ENCODE assay signal across 8 cellular contexts in genomic region chr2:64606495-64607363, GRCh38. TPM values are rescaled to one million over a fixed set of nuclear protein-coding genes. Genes with fewer than 3 reads are reported as not detected.
A peak's percentile ranks its signal among the peaks of the same experiment; 100 is the strongest.
DNase-seq lines count a peak whose midpoint lies in the region; ATAC-seq and TF ChIP-seq lines count a peak whose summit lies in the region.

No MANE protein-coding gene starts in this region.

- ATAC-seq in HG03432 (IDR thresholded peaks at IDR 0.05; ENCODE audit: unreplicated experiment) (peak; percentile 87), activated B cell treated with CpG ODN at 0.5 μM for 24 hours (ENCODE audit: low read depth) (peak; percentile 92), lung (ENCODE audit: insufficient read depth, low FRiP score) (peak; percentile 68)

- H3K36me3 ChIP-seq in lung (ENCODE audit: control insufficient read depth in 2 of 2, insufficient read depth in 2 of 2, low read length in 2 of 2), result no peaks in the 10 kb centered on the region

- no peak overlapping the region for H3K27ac ChIP-seq in lung (ENCODE audit: low read depth in 1 of 2, low read length in 1 of 2)

- no peaks in the 10 kb centered on the region for H3K27me3 Mint-ChIP-seq in activated B cell treated with CpG ODN at 0.5 μM for 24 hours
- H3K27me3 Mint-ChIP-seq in chondrocyte (ENCODE audit: low read depth), result no peaks in the 10 kb centered on the region

- CTCF ChIA-PET in activated B cell treated with CpG ODN at 0.5 μM for 24 hours (lab: Charles Lee), result interaction anchor here (0.7 to 3.9 kb wide), 11 partner anchors 11 to 276 kb away, joined by 3 to 24 read pairs (median 4); no protein-coding TSS in a partner anchor

- POLR2A ChIA-PET in activated B cell treated with CpG ODN at 0.5 μM for 24 hours (lab: Charles Lee), result interaction anchor here (0.6 to 5.7 kb wide), 26 partner anchors 10 to 449 kb away, joined by 3 to 59 read pairs (median 4); partner anchors contain the start of gene SERTAD2

- TF ChIP-seq CTCF in activated B cell treated with CpG ODN at 0.5 μM for 24 hours (IDR thresholded peaks at IDR 0.05) (no peak), chondrocyte (IDR thresholded peaks at IDR 0.05) (no peak), lung (IDR thresholded peaks at IDR 0.05; ENCODE audit: control extremely low read depth, extremely low read depth) (no peak)

- no peaks in the 10 kb centered on the region for H3K9me3 Mint-ChIP-seq in activated B cell treated with CpG ODN at 0.5 μM for 24 hours
- H3K9me3 Mint-ChIP-seq in chondrocyte (ENCODE audit: low read depth), result peaks cover 11% of the 10 kb centered on the region

- H3K4me3 ChIP-seq in lung, result no peak overlapping the region

- H3K4me1 ChIP-seq in lung (ENCODE audit: control insufficient read depth in 2 of 2, insufficient read depth in 2 of 2, low read length in 2 of 2), result no peaks in the 10 kb centered on the region

- H3K36me3 Mint-ChIP-seq in activated B cell treated with CpG ODN at 0.5 μM for 24 hours (ENCODE audit: low read depth), result no peaks in the 10 kb centered on the region
- H3K36me3 Mint-ChIP-seq in chondrocyte (ENCODE audit: low read depth), result no peaks in the 10 kb centered on the region

- DNase-seq in AG20443 (ENCODE audit: low spot score) (peak; percentile 94), GM19240 (ENCODE audit: insufficient read length, low spot score) (peak; percentile 96), activated B cell treated with CpG ODN at 0.5 μM for 24 hours (peak; percentile 69), chondrocyte (ENCODE audit: low spot score) (peak; percentile 87), lung (ENCODE audit: low spot score) (peak; percentile 75), cerebellar cortex (ENCODE audit: low spot score) (no peak)
- DNase-seq in stimulated activated CD8-positive, alpha-beta memory T cell treated with anti-CD3 and anti-CD28 coated beads, Interleukin-15, amount 100 ng/mL, for 4 hours (ENCODE audit: low read depth in 2 of 2), result peak; percentile 66 to 79

- H3K4me1 Mint-ChIP-seq in activated B cell treated with CpG ODN at 0.5 μM for 24 hours (peaks cover 34% of the 10 kb centered on the region), chondrocyte (ENCODE audit: low read depth) (peaks cover 13% of the 10 kb centered on the region)

- 58 to 62% methylated on average over 21 of the region's 21 CpGs for WGBS in lung, 2 donors

- peak overlapping the region; percentile 78 for H3K27ac Mint-ChIP-seq in activated B cell treated with CpG ODN at 0.5 μM for 24 hours
- H3K27ac Mint-ChIP-seq in chondrocyte (ENCODE audit: unreplicated experiment), result no peak overlapping the region

- no peaks in the 10 kb centered on the region for H3K9me3 ChIP-seq in lung (ENCODE audit: control insufficient read depth in 2 of 2, insufficient read depth in 1 of 2, low read length in 1 of 2)

- no peaks in the 10 kb centered on the region for H3K27me3 ChIP-seq in lung (ENCODE audit: control insufficient read depth, insufficient read depth)

- intact Hi-C loops in activated B cell treated with CpG ODN at 0.5 μM for 24 hours (cut with micrococcal nuclease), result loop anchor here (1.0 to 2.0 kb wide), 5 partner anchors 20 to 161 kb away; partner anchors contain the start of gene AFTPH

- H3K4me3 Mint-ChIP-seq in activated B cell treated with CpG ODN at 0.5 μM for 24 hours (peak overlapping the region; percentile 78), chondrocyte (ENCODE audit: unreplicated experiment) (no peak overlapping the region)

RNA-seq across cellular contexts. Expression of gene SERTAD2, which starts 47.0 kb away (rescaled TPM):
- total RNA-seq in activated B cell treated with CpG ODN at 0.5 μM for 24 hours (45.6 and 47.3 TPM in 2 replicates), chondrocyte (18.1 to 20.5 TPM (median 20.3 TPM) in 3 replicates), lung (10 to 100 TPM; 19.3 to 26.7 TPM)
- 10 to 100 TPM in 1 of 2 donors, 1 to 10 TPM in 1; 7.9 to 11.6 TPM for polyA plus RNA-seq in lung
